14 cellular contexts compared by ENCODE assay signal in genomic region chr16:67441289-67441753, GRCh38. TPM values are rescaled to one million over a fixed set of nuclear protein-coding genes. Genes with fewer than 3 reads are reported as not detected.
DNase-seq lines count a peak whose midpoint lies in the region; ATAC-seq and TF ChIP-seq lines count a peak whose summit lies in the region.
"Had no signal": no experiment of that assay in that cellular context is flagged by ENCODE, and none has a peak within 500 bp of the region (broad histone marks: within the 10 kb centered on the region; RNA-seq: fewer than 3 reads in every experiment).

No MANE protein-coding gene starts in this region.

- no peak overlapping the region for H2AFZ ChIP-seq in Karpas-422 (ENCODE audit: low read length)

- no peaks in the 10 kb centered on the region for H3K36me3 ChIP-seq in Karpas-422 (ENCODE audit: insufficient read depth, low read length)

- intact Hi-C loops in head of caudate nucleus (cut with DNase I) = no loop called here

- no peaks in the 10 kb centered on the region for H3K27me3 ChIP-seq in Karpas-422 (ENCODE audit: low read length)

- no peaks in the 10 kb centered on the region for H3K9me2 ChIP-seq in Karpas-422 (replicated peaks; ENCODE audit: insufficient read depth, low read length)

- no peak overlapping the region for H3K4me3 ChIP-seq in Karpas-422 (ENCODE audit: low read length)

- peak overlapping the region; percentile 69 for H3K27ac Mint-ChIP-seq in progenitor cell of endocrine pancreas
- no peak overlapping the region for H3K27ac Mint-ChIP-seq in activated naive CD4-positive, alpha-beta T cell treated with anti-CD3 and anti-CD28 coated beads, Interleukin-2, amount 10 ng/mL, durations not matched to agents 7 days and 5 days
- H3K27ac Mint-ChIP-seq: endodermal cell had no signal

- H3K4me1 Mint-ChIP-seq in progenitor cell of endocrine pancreas (ENCODE audit: low read depth) = no peaks in the 10 kb centered on the region
- H3K4me1 Mint-ChIP-seq in activated naive CD4-positive, alpha-beta T cell treated with anti-CD3 and anti-CD28 coated beads, Interleukin-2, amount 10 ng/mL, durations not matched to agents 7 days and 5 days = no peaks in the 10 kb centered on the region

- H3K4me2 ChIP-seq in Karpas-422 (ENCODE audit: low read depth, low read length, poor library complexity, severe bottlenecking) = no peak overlapping the region

- CTCF ChIA-PET in activated naive CD4-positive, alpha-beta T cell treated with anti-CD3 and anti-CD28 coated beads, Interleukin-2, amount 10 ng/mL, durations not matched to agents 7 days and 5 days (lab: Charles Lee) = interaction anchor here (12.0 kb wide), 1 partner anchor 14 kb away, joined by 101 read pairs; no protein-coding TSS in a partner anchor

- H3K36me3 Mint-ChIP-seq in progenitor cell of endocrine pancreas (ENCODE audit: insufficient read depth) = peaks cover 3% of the 10 kb centered on the region
- H3K36me3 Mint-ChIP-seq in activated naive CD4-positive, alpha-beta T cell treated with anti-CD3 and anti-CD28 coated beads, Interleukin-2, amount 10 ng/mL, durations not matched to agents 7 days and 5 days = peaks cover 7% of the 10 kb centered on the region

- no peaks in the 10 kb centered on the region for H3K4me1 ChIP-seq in Karpas-422 (ENCODE audit: low read length)

- DNase-seq in DMS79 treated with DMSO at 0.1 percent for 48 hours (lab: John Stamatoyannopoulos, UW) = peak; percentile 80
- peak; percentile 84 for DNase-seq in NCI-H2196 (lab: John Stamatoyannopoulos, UW; ENCODE audit: unreplicated experiment)
- DNase-seq in head of caudate nucleus = peak in 26 of 42 donors; percentile 14 to 77 (median 46)
- no peak for DNase-seq in progenitor cell of endocrine pancreas (ENCODE audit: low spot score, unreplicated experiment)
- no peak for DNase-seq in activated naive CD4-positive, alpha-beta T cell treated with anti-CD3 and anti-CD28 coated beads, Interleukin-2, amount 10 ng/mL, durations not matched to agents 7 days and 5 days
- DNase-seq in Kasumi-1 (lab: John Stamatoyannopoulos, UW) = no peak
- no peak for DNase-seq in Karpas-422
- DNase-seq: EL; endodermal cell; stimulated activated naive CD8-positive, alpha-beta T cell treated with anti-CD3 and anti-CD28 coated beads, Interleukin-15, Interleukin-2, amounts not matched to agents 100 U/mL and 50 U/mL, for 24 hours had no signal

- no peak for TF ChIP-seq CTCF in progenitor cell of endocrine pancreas (IDR thresholded peaks at IDR 0.05; ENCODE audit: unreplicated experiment)

- no peaks in the 10 kb centered on the region for H3K9me3 Mint-ChIP-seq in progenitor cell of endocrine pancreas (ENCODE audit: low read depth)
- no peaks in the 10 kb centered on the region for H3K9me3 Mint-ChIP-seq in activated naive CD4-positive, alpha-beta T cell treated with anti-CD3 and anti-CD28 coated beads, Interleukin-2, amount 10 ng/mL, durations not matched to agents 7 days and 5 days
- H3K9me3 Mint-ChIP-seq: endodermal cell had no signal

- H4K20me1 ChIP-seq in Karpas-422 (ENCODE audit: insufficient read depth, low read depth, low read length) = 0 out of 2 replicates have a peak, but pooled peaks cover 4% of the 10 kb centered on the region

- H3K9ac ChIP-seq in Karpas-422 (ENCODE audit: low read length) = no peak overlapping the region

- H3K27ac ChIP-seq in Karpas-422 (ENCODE audit: low read length) = no peak overlapping the region

- ATAC-seq in GM18868 (IDR thresholded peaks at IDR 0.05; ENCODE audit: unreplicated experiment) = no peak
- ATAC-seq: activated CD4-positive, CD25-positive, alpha-beta regulatory T cell treated with anti-CD3 and anti-CD28 coated beads, Interleukin-2, amount 50 U/mL, for 24 hours; stimulated activated naive CD8-positive, alpha-beta T cell treated with anti-CD3 and anti-CD28 coated beads, Interleukin-15, Interleukin-2, amounts not matched to agents 100 U/mL and 50 U/mL, for 24 hours had no signal

- H3K27me3 Mint-ChIP-seq in progenitor cell of endocrine pancreas = no peaks in the 10 kb centered on the region
- no peaks in the 10 kb centered on the region for H3K27me3 Mint-ChIP-seq in activated naive CD4-positive, alpha-beta T cell treated with anti-CD3 and anti-CD28 coated beads, Interleukin-2, amount 10 ng/mL, durations not matched to agents 7 days and 5 days
- H3K27me3 Mint-ChIP-seq: activated naive CD8-positive, alpha-beta T cell had no signal

- no peaks in the 10 kb centered on the region for H3K9me3 ChIP-seq in Karpas-422 (ENCODE audit: low read length)

- H3K4me3 Mint-ChIP-seq in progenitor cell of endocrine pancreas (ENCODE audit: low read depth) = no peak overlapping the region
- H3K4me3 Mint-ChIP-seq in activated naive CD4-positive, alpha-beta T cell treated with anti-CD3 and anti-CD28 coated beads, Interleukin-2, amount 10 ng/mL, durations not matched to agents 7 days and 5 days = no peak overlapping the region
- H3K4me3 Mint-ChIP-seq: activated naive CD8-positive, alpha-beta T cell; endodermal cell had no signal

- H3K79me2 ChIP-seq in Karpas-422 (ENCODE audit: low read length) = no peaks in the 10 kb centered on the region

RNA-seq across cellular contexts. Expression of gene HSD11B2, which starts 10.4 kb away (rescaled TPM):
- total RNA-seq in progenitor cell of endocrine pancreas = 38.7 and 44.5 TPM in 2 replicates
- not detected in 2 replicates for total RNA-seq in Karpas-422 (2014; rRNA removed; shearing (Covaris generic); ENCODE audit: low replicate concordance)
- total RNA-seq: IMR-90 had no signal

RNA-seq across cellular contexts. Expression of gene ZDHHC1, which starts 25.0 kb away (rescaled TPM):
- total RNA-seq in progenitor cell of endocrine pancreas = 16.5 and 17.0 TPM in 2 replicates
- total RNA-seq in Karpas-422 (2014; rRNA removed; shearing (Covaris generic); ENCODE audit: low replicate concordance) = 0.11 TPM in 1 of 2 replicates, not detected in the other

RNA-seq across cellular contexts. Expression of gene ATP6V0D1, which starts 39.6 kb away (rescaled TPM):
- total RNA-seq in progenitor cell of endocrine pancreas = 65.3 and 67.5 TPM in 2 replicates
- total RNA-seq in Karpas-422 (2014; rRNA removed; shearing (Covaris generic); ENCODE audit: low replicate concordance) = 63.8 and 83.4 TPM in 2 replicates

RNA-seq across cellular contexts. Expression of gene AGRP, which starts 42.0 kb away (rescaled TPM):
- not detected in 2 replicates for total RNA-seq in progenitor cell of endocrine pancreas
- total RNA-seq in Karpas-422 (2014; rRNA removed; shearing (Covaris generic); ENCODE audit: low replicate concordance) = not detected in 2 replicates
- total RNA-seq: endodermal cell, IMR-90 had no signal

RNA-seq across cellular contexts. Expression of gene TPPP3, which starts 48.0 kb away (rescaled TPM):
- 17.5 and 26.8 TPM in 2 replicates for total RNA-seq in progenitor cell of endocrine pancreas
- total RNA-seq in Karpas-422 (2014; rRNA removed; shearing (Covaris generic); ENCODE audit: low replicate concordance) = not detected in 2 replicates

Comparison
In these comparisons a context has a peak if more than half of its experiments do, and no peak if none do; other contexts are left out.
1. DNase-seq: peak in DMS79 treated with DMSO at 0.1 percent for 48 hours (single experiment), NCI-H2196 (single experiment) and head of caudate nucleus (26 of 42); none in progenitor cell of endocrine pancreas (single experiment), activated naive CD4-positive, alpha-beta T cell treated with anti-CD3 and anti-CD28 coated beads, Interleukin-2, amount 10 ng/mL, durations not matched to agents 7 days and 5 days (single experiment), Kasumi-1 (0 of 2) and Karpas-422 (single experiment).
2. RNA of gene HSD11B2, which starts 10.4 kb away (total RNA-seq): 38.7 to 44.5 TPM in progenitor cell of endocrine pancreas; not detected in Karpas-422; every median in the first group is over 10 times any median in the second.
3. RNA of gene ZDHHC1, which starts 25.0 kb away (total RNA-seq): 16.5 to 17.0 TPM in progenitor cell of endocrine pancreas; 0.11 TPM in Karpas-422; every median in the first group is over 10 times any median in the second.